In the genomic region with DNA sequence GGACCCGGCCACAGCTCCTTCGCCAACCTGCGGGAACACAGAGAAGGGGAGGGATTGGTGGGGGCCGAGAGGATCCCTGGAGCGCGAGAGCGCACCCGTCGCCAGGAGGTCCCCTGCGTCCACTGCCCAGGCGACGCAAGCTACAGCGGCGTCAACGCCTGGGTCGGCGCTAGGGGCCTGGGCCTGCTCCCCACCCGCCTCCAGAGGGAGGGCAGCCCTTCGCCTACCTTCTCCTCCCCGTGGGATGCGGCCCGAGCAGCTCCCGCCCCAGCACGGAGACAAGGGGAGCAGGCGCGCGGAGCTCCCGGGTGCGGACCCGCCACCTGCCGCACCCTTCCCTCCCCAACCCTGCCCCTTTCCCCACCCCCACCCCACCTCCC, we compare ENCODE assay signal across 9 cellular contexts.
A peak's percentile ranks its signal among the peaks of the same experiment; 100 is the strongest.
DNase-seq lines count a peak whose midpoint lies in the region; ATAC-seq, FAIRE-seq and TF ChIP-seq lines count a peak whose summit lies in the region.
"Had no signal": no experiment of that assay in that cellular context is flagged by ENCODE, and none has a peak within 500 bp of the region (broad histone marks: within the 10 kb centered on the region; RNA-seq: fewer than 3 reads in every experiment).

No MANE protein-coding gene starts in this region.

- H3K9ac ChIP-seq in HUES6 (ENCODE audit: low read length) = peak overlapping the region; percentile 49

- H3K36me3 ChIP-seq in HUES6 (ENCODE audit: control insufficient read depth, insufficient read depth, low read length) (no peaks in the 10 kb centered on the region), bronchial epithelial cell (ENCODE audit: control insufficient read depth, insufficient read depth, low read length) (peaks cover 9% of the 10 kb centered on the region), lung (ENCODE audit: control insufficient read depth in 2 of 2, insufficient read depth in 2 of 2, low read length in 2 of 2) (peaks cover 7 to 31% of the 10 kb centered on the region in 2 donors)

- no peak for FAIRE-seq in bronchial epithelial cell (lab: Jason Lieb, UNC)

- H3K4me1 ChIP-seq in HUES6 (ENCODE audit: control insufficient read depth, insufficient read depth, low read length) (peaks cover 36% of the 10 kb centered on the region), lung (ENCODE audit: control insufficient read depth in 2 of 2, insufficient read depth in 2 of 2, low read length in 2 of 2) (peaks cover 0 to 27% of the 10 kb centered on the region in 2 donors)

- POLR2A ChIA-PET in AG04450 (lab: Yijun Ruan, JAX) = no interaction called here

- H3K27ac ChIP-seq in AG04450 (ENCODE audit: low read depth, low read length) (no peak overlapping the region), HUES6 (ENCODE audit: low read depth, low read length) (no peak overlapping the region), lung (ENCODE audit: low read depth in 1 of 2, low read length in 1 of 2) (peak overlapping the region; percentile 71 to 93)

- WGBS in lung, 2 donors = 1 to 3% methylated on average over 21 to 31 of the region's 31 CpGs

- DNase-seq in AG04450 (ENCODE audit: low read depth, low spot score) (no peak), bronchial epithelial cell (ENCODE audit: low read depth) (no peak), lung (ENCODE audit: low spot score) (no peak), AG20443 (ENCODE audit: low spot score) (no peak), GM19240 (ENCODE audit: insufficient read length, low spot score) (no peak), NCI-H1930 (lab: John Stamatoyannopoulos, UW) (no peak)

- peak overlapping the region; percentile 13; the same call in 1 of the 2 replicates for H3K4me3 ChIP-seq in AG04450 (ENCODE audit: low read depth, low read length)
- peak overlapping the region; percentile 81 for H3K4me3 ChIP-seq in HUES6 (ENCODE audit: low read depth, low read length)
- peak overlapping the region; percentile 49 for H3K4me3 ChIP-seq in bronchial epithelial cell (ENCODE audit: low read depth, low read length)
- peak overlapping the region; percentile 68 for H3K4me3 ChIP-seq in lung

- H3K27me3 ChIP-seq in AG04450 (ENCODE audit: control insufficient read depth, insufficient read depth, low read length) (peaks cover 10% of the 10 kb centered on the region), HUES6 (ENCODE audit: control insufficient read depth, insufficient read depth, low read length) (peaks cover 71% of the 10 kb centered on the region), bronchial epithelial cell (ENCODE audit: control insufficient read depth, insufficient read depth, low read length) (no peaks in the 10 kb centered on the region), lung (ENCODE audit: control insufficient read depth, insufficient read depth) (no peaks in the 10 kb centered on the region)

- no peak for TF ChIP-seq CTCF in AG04450 (IDR thresholded peaks at IDR 0.05; ENCODE audit: low read depth, low read length)
- no peak for TF ChIP-seq CTCF in bronchial epithelial cell (IDR thresholded peaks at IDR 0.05; ENCODE audit: insufficient read depth, low read length, severe bottlenecking)
- no peak for TF ChIP-seq CTCF in lung (IDR thresholded peaks at IDR 0.05; ENCODE audit: control extremely low read depth, extremely low read depth)

- H3K9me3 ChIP-seq in AG04450 (ENCODE audit: control insufficient read depth, insufficient read depth, low read length) (no peaks in the 10 kb centered on the region; the same call in 1 of the 2 replicates), HUES6 (ENCODE audit: control insufficient read depth, insufficient read depth, low read depth, low read length) (no peaks in the 10 kb centered on the region), lung (ENCODE audit: control insufficient read depth in 2 of 2, insufficient read depth in 1 of 2, low read length in 1 of 2) (peaks cover 0 to 2% of the 10 kb centered on the region in 2 donors)
- H3K9me3 ChIP-seq: body of pancreas had no signal

- peak; percentile 6 for ATAC-seq in lung (ENCODE audit: insufficient read depth, low FRiP score)
- no peak for ATAC-seq in GM21619 (IDR thresholded peaks at IDR 0.05; ENCODE audit: unreplicated experiment)

- CTCF ChIA-PET in AG04450 (lab: Charles Lee) = no interaction called here

Comparison
In these comparisons a context has a peak if more than half of its experiments do, and no peak if none do; other contexts are left out.
1. H3K27ac ChIP-seq: peak in lung (2 of 2); none in AG04450 (single experiment) and HUES6 (single experiment).
2. H3K4me3 ChIP-seq: peak in every context shown above with its lines; median percentile 81 in HUES6; 68 in lung; 49 in bronchial epithelial cell; 13 in AG04450.